ENCODE assay signal across 9 cellular contexts in the genomic region with DNA sequence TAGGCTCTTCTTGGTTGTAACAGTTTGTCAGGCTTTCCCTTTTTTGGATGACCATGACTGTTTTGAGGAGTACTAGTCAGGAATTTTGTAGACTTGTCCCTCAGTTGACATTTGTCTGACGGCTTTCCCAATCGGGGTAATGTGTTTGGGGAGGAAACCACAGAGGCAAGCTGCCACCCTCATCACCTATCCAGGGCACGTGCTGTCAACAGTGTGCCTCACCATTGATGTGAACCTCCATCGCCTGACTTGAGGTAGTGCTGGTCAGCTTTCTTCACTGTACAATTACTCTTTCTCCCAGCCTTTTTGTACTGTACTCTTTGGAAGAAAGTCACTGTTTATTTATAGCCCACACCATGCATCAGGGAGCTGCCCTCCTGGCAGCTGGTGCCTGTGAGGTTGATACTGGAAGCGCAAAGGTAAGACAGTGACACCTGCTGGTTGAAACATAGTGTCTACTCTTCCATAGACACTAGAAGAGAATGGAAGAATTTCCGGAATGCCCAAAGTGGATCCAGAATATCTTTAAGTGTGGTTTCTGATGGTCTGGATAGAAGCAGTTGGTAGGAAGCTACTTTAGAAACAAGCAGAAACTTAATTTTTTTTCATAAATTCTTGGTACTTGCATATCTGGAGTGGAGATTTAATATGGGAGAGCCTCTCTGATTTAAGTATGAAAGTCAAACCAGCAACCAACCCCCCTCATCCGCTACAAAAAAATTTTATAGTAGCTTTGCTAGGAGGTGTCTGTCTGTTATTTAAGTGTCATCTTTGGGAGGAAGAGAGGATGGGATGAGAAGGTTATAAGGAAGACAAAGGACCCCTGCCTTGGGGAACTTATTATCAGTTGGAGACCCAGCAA.
DNase-seq lines count a peak whose midpoint lies in the region; ATAC-seq and TF ChIP-seq lines count a peak whose summit lies in the region.
"Had no signal": no experiment of that assay in that cellular context is flagged by ENCODE, and none has a peak within 500 bp of the region (broad histone marks: within the 10 kb centered on the region; RNA-seq: fewer than 3 reads in every experiment).

No MANE protein-coding gene starts in this region.

- peaks cover 46% of the 10 kb centered on the region for H3K79me2 ChIP-seq in Karpas-422 (ENCODE audit: low read length)
- H3K79me2 ChIP-seq in neural cell (replicated peaks; ENCODE audit: insufficient read depth, low read length) = no peaks in the 10 kb centered on the region

- TF ChIP-seq EP300 in neural cell (conservative IDR thresholded peaks at IDR 0.05; ENCODE audit: poor library complexity, severe bottlenecking) = no peak

- H3K9ac ChIP-seq in Karpas-422 (ENCODE audit: low read length) (no peak overlapping the region), neural cell (ENCODE audit: low read length) (no peak overlapping the region)

- CTCF ChIA-PET in CD4-positive, alpha-beta memory T cell (lab: Charles Lee; ENCODE audit: partially characterized antibody) = interaction anchor here (0.7 to 1.8 kb wide), 7 partner anchors 8 to 380 kb away, joined by 3 to 6 read pairs (median 3); no protein-coding TSS in a partner anchor

- H3F3A ChIP-seq in neural cell (ENCODE audit: insufficient read depth, low read length, poor library complexity, severe bottlenecking) = no peaks in the 10 kb centered on the region

- H3K4me3 ChIP-seq in CD4-positive, alpha-beta memory T cell (ENCODE audit: low read length in 2 of 2) = no peak overlapping the region
- H3K4me3 ChIP-seq in Karpas-422 (ENCODE audit: low read length) = no peak overlapping the region
- no peak overlapping the region for H3K4me3 ChIP-seq in Peyer's patch
- no peak overlapping the region for H3K4me3 ChIP-seq in neural cell (ENCODE audit: low read length)
- H3K4me3 ChIP-seq: skin epidermis had no signal

- H3K4me2 ChIP-seq in Karpas-422 (ENCODE audit: low read depth, low read length, poor library complexity, severe bottlenecking) = peak overlapping the region; percentile 3
- no peak overlapping the region for H3K4me2 ChIP-seq in neural cell (ENCODE audit: low read length)

- no peak for TF ChIP-seq POLR2A in Peyer's patch (IDR thresholded peaks at IDR 0.05)
- TF ChIP-seq POLR2A in erythroblast (IDR thresholded peaks at IDR 0.05; ENCODE audit: low read length) = no peak

- no peak overlapping the region for H3K4me3 Mint-ChIP-seq in CD4-positive, alpha-beta memory T cell

- H3K4me1 ChIP-seq in CD4-positive, alpha-beta memory T cell (ENCODE audit: insufficient read depth, low read length) = no peaks in the 10 kb centered on the region
- H3K4me1 ChIP-seq in Karpas-422 (ENCODE audit: low read length) (peaks cover 46% of the 10 kb centered on the region), Peyer's patch (no peaks in the 10 kb centered on the region)

- peak overlapping the region in 1 of 7 donors; percentile 59 for H3K27ac Mint-ChIP-seq in CD4-positive, alpha-beta memory T cell

- H4K20me1 ChIP-seq in Karpas-422 (ENCODE audit: insufficient read depth, low read depth, low read length) (no peaks in the 10 kb centered on the region), neural cell (ENCODE audit: insufficient read depth) (no peaks in the 10 kb centered on the region)

- H3K36me3 ChIP-seq in CD4-positive, alpha-beta memory T cell (ENCODE audit: insufficient read depth, low read length) = no peaks in the 10 kb centered on the region
- H3K36me3 ChIP-seq in Karpas-422 (ENCODE audit: insufficient read depth, low read length) = peaks cover 11% of the 10 kb centered on the region
- H3K36me3 ChIP-seq in Peyer's patch = peaks cover 0 to 10% (median 0%) of the 10 kb centered on the region in 3 donors
- no peaks in the 10 kb centered on the region for H3K36me3 ChIP-seq in neural cell (ENCODE audit: insufficient read depth, low read length)

- H3K27me3 Mint-ChIP-seq in CD4-positive, alpha-beta memory T cell = no peaks in the 10 kb centered on the region

- no peak overlapping the region for H2AFZ ChIP-seq in Karpas-422 (ENCODE audit: low read length)
- H2AFZ ChIP-seq in neural cell (ENCODE audit: low read depth, low read length) = no peak overlapping the region

- no peaks in the 10 kb centered on the region for H3K9me3 Mint-ChIP-seq in CD4-positive, alpha-beta memory T cell

- peaks cover 0 to 14% (median 4%) of the 10 kb centered on the region in 4 donors for H3K4me1 Mint-ChIP-seq in CD4-positive, alpha-beta memory T cell

- intact Hi-C loops in CD4-positive, alpha-beta memory T cell (cut with micrococcal nuclease) = no loop called here

- no peak overlapping the region for H3K27ac ChIP-seq in CD4-positive, alpha-beta memory T cell (ENCODE audit: low read depth, low read length)
- H3K27ac ChIP-seq in Karpas-422 (ENCODE audit: low read length) (peak overlapping the region; percentile 33), Peyer's patch (no peak overlapping the region), neural cell (ENCODE audit: low read length) (no peak overlapping the region)
- H3K27ac ChIP-seq: skin epidermis had no signal

- H3K27me3 ChIP-seq in CD4-positive, alpha-beta memory T cell (ENCODE audit: insufficient read depth, low read length) = no peaks in the 10 kb centered on the region
- H3K27me3 ChIP-seq in Karpas-422 (ENCODE audit: low read length) = no peaks in the 10 kb centered on the region
- no peaks in the 10 kb centered on the region for H3K27me3 ChIP-seq in Peyer's patch
- no peaks in the 10 kb centered on the region for H3K27me3 ChIP-seq in neural cell (ENCODE audit: insufficient read depth, low read depth, low read length)

- TF ChIP-seq RAD21 in neural cell (conservative IDR thresholded peaks at IDR 0.05) = peak; percentile 74

- H3K36me3 Mint-ChIP-seq in CD4-positive, alpha-beta memory T cell = peaks cover 28 to 37% of the 10 kb centered on the region in 2 donors

- TF ChIP-seq CTCF in Peyer's patch (IDR thresholded peaks at IDR 0.05) (peak in 5 of 6 experiments; percentile 24 to 73 (median 70)), neural cell (IDR thresholded peaks at IDR 0.05; ENCODE audit: poor library complexity, severe bottlenecking) (peak; percentile 71)

- POLR2A ChIA-PET in CD4-positive, alpha-beta memory T cell (lab: Charles Lee; ENCODE audit: partially characterized antibody) = no interaction called here

- ATAC-seq in GM18907 (IDR thresholded peaks at IDR 0.05; ENCODE audit: unreplicated experiment) = peak; percentile 62
- no peak for ATAC-seq in HG02938 (IDR thresholded peaks at IDR 0.05; ENCODE audit: unreplicated experiment)

- H3K9me2 ChIP-seq in Karpas-422 (replicated peaks; ENCODE audit: insufficient read depth, low read length) = no peaks in the 10 kb centered on the region
- H3K9me2 ChIP-seq in neural cell (ENCODE audit: insufficient read depth, low read length) = no peaks in the 10 kb centered on the region

- peak in 3 of 5 donors; percentile 2 to 16 (median 9) for DNase-seq in CD4-positive, alpha-beta memory T cell
- DNase-seq in Karpas-422 = peak; percentile 80
- DNase-seq in Peyer's patch = no peak
- peak; percentile 30 to 58 for DNase-seq in erythroblast (lab: John Stamatoyannopoulos, UW)
- DNase-seq in NK-92 (lab: John Stamatoyannopoulos, UW; ENCODE audit: unreplicated experiment) = no peak

- H3K9me3 ChIP-seq in CD4-positive, alpha-beta memory T cell (ENCODE audit: control insufficient read depth in 1 of 2, low read length in 2 of 2) = no peaks in the 10 kb centered on the region
- H3K9me3 ChIP-seq in Karpas-422 (ENCODE audit: low read length) (no peaks in the 10 kb centered on the region), Peyer's patch (no peaks in the 10 kb centered on the region), neural cell (ENCODE audit: low read length) (no peaks in the 10 kb centered on the region)

TF ChIP-seq in neural cell, 6 proteins besides CTCF, POLR2A, EP300 and RAD21:
- TF ChIP-seq SMC3 (conservative IDR thresholded peaks at IDR 0.05; ENCODE audit: poor library complexity) = peak; percentile 73
- no peak for TF ChIP-seq MXI1 (conservative IDR thresholded peaks at IDR 0.05; ENCODE audit: poor library complexity, severe bottlenecking)
TF ChIP-seq in neural cell: peak in this region for 1.

Comparison
In these comparisons a context has a peak if more than half of its experiments do, and no peak if none do; other contexts are left out.
1. DNase-seq: peak in CD4-positive, alpha-beta memory T cell (3 of 5), Karpas-422 (single experiment) and erythroblast (2 of 2); none in Peyer's patch (0 of 3) and NK-92 (single experiment).